In the genomic region with DNA sequence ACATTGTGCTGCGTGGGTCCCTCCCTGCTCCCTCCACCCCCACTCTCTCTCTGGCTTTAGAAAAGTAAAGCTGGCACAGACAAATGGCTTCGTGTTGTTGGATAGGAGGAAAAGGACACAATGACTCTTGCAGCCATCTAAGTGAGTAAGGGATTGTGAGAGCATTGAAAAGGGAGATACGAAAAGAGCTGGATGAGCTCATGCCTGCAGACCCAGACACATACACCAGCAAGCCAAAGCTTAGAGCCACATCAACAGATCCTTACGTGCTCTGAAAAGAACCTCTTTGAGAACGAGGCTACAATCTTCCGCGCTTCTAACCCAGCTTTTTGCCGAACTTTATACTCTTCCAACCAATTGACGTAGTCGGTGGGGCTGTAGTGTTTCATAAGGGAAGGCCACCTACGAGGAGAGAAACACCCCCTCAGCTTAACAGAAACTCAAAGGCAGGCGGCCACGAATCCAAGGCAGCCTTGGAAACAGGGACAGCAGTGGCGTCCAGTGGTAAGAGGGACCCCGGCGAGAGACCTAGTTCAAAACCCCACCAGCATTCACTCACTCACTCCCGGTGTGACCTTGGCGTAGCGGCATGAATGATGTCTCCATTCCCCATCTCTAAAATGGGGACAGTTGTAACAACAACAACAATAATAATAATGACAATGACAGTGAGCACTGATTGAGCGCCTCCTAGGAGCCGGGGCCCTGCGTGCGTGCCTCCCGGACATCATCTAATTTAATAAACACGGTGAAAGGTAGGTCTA, we compare ENCODE assay signal across 8 cellular contexts. TPM values are rescaled to one million over a fixed set of nuclear protein-coding genes. Genes with fewer than 3 reads are reported as not detected.
DNase-seq lines count a peak whose midpoint lies in the region; ATAC-seq and TF ChIP-seq lines count a peak whose summit lies in the region.

No MANE protein-coding gene starts in this region.

- ATAC-seq in thoracic aorta (ENCODE audit: insufficient number of reproducible peaks, low FRiP score, low read depth) (no peak), GM18519 (IDR thresholded peaks at IDR 0.05; ENCODE audit: low FRiP score, unreplicated experiment) (no peak), GM19452 (IDR thresholded peaks at IDR 0.05; ENCODE audit: unreplicated experiment) (no peak)

- H3K36me3 ChIP-seq in thoracic aorta: peaks cover 18% of the 10 kb centered on the region

- peaks cover 9 to 14% of the 10 kb centered on the region in 2 donors for H3K4me1 ChIP-seq in thoracic aorta (ENCODE audit: control insufficient read depth in 1 of 2, low read depth in 2 of 2)

- DNase-seq in EL (peak; percentile 36), NCI-H69 (lab: John Stamatoyannopoulos, UW) (peak; percentile 60), ecto neural progenitor cell (ENCODE audit: low spot score) (peak; percentile 58), medulla oblongata (ENCODE audit: extremely low spot score) (peak; percentile 78), thoracic aorta (ENCODE audit: low spot score) (no peak), SK-N-DZ (ENCODE audit: low spot score) (no peak)

- no peaks in the 10 kb centered on the region for H3K9me3 ChIP-seq in thoracic aorta

- peak overlapping the region; percentile 86 for H3K4me3 ChIP-seq in thoracic aorta

- no peak for TF ChIP-seq CTCF in thoracic aorta (IDR thresholded peaks at IDR 0.05)

- peak overlapping the region; percentile 51 to 63 for H3K27ac ChIP-seq in thoracic aorta

- H3K27me3 ChIP-seq in thoracic aorta (replicated peaks; ENCODE audit: insufficient read depth): no peaks in the 10 kb centered on the region

RNA-seq across cellular contexts. Expression of a gene that starts 1.1 kb away (rescaled TPM):
- 10 to 100 TPM; 48.9 to 97.5 TPM for total RNA-seq in thoracic aorta
- 95.5 and 115 TPM in 2 replicates for polyA plus RNA-seq in SK-N-DZ (2014; cell fraction: cytosol; rRNA removed)
- 57.7 and 90.4 TPM in 2 replicates for polyA plus RNA-seq in SK-N-DZ (2014; cell fraction: nucleus; rRNA removed)

Comparison
In these comparisons a context has a peak if more than half of its experiments do, and no peak if none do; other contexts are left out.
1. DNase-seq: peak in EL (single experiment), NCI-H69 (single experiment), ecto neural progenitor cell (single experiment) and medulla oblongata (single experiment); none in thoracic aorta (single experiment) and SK-N-DZ (single experiment).